In genomic region chr5:158236511-158237335, GRCh38 we compare ENCODE assay signal across 13 cellular contexts.
DNase-seq lines count a peak whose midpoint lies in the region; ATAC-seq and TF ChIP-seq lines count a peak whose summit lies in the region.
"Had no signal": no experiment of that assay in that cellular context is flagged by ENCODE, and none has a peak within 500 bp of the region (broad histone marks: within the 10 kb centered on the region; RNA-seq: fewer than 3 reads in every experiment).

No MANE protein-coding gene starts in this region.

- no peak for TF ChIP-seq CTCF in RWPE2 (IDR thresholded peaks at IDR 0.05; ENCODE audit: poor library complexity, severe bottlenecking)

- H3K27me3 ChIP-seq in RWPE2 (ENCODE audit: insufficient read depth, poor library complexity, severe bottlenecking), result no peaks in the 10 kb centered on the region

- no peaks in the 10 kb centered on the region for H3K4me1 ChIP-seq in RWPE2 (ENCODE audit: insufficient read depth, poor library complexity, severe bottlenecking)

- no peaks in the 10 kb centered on the region for H3K36me3 ChIP-seq in RWPE2 (ENCODE audit: low read depth)

- no peak for DNase-seq in RWPE2 (ENCODE audit: low spot score)
- peak; percentile 44 for DNase-seq in astrocyte of the hippocampus (ENCODE audit: low read depth, low spot score)
- peak; percentile 9 for DNase-seq in iris pigment epithelial cell (ENCODE audit: low read depth)
- no peak for DNase-seq in germinal center (ENCODE audit: low spot score)
- DNase-seq in NCI-H187 (lab: John Stamatoyannopoulos, UW), result no peak
- no peak for DNase-seq in activated CD4-positive, CD25-positive, alpha-beta regulatory T cell treated with anti-CD3 and anti-CD28 coated beads, Interleukin-2, amount 50 U/mL, for 72 hours
- DNase-seq: CD4-positive, CD25-positive, alpha-beta regulatory T cell; Kasumi-1; NCI-H1694 treated with DMSO at 0.1 percent for 48 hours; NCI-H748 treated with DMSO at 0.1 percent for 48 hours; SIG-M5 had no signal

- H3K9me3 ChIP-seq in RWPE2 (ENCODE audit: severe bottlenecking), result no peaks in the 10 kb centered on the region

- ATAC-seq in RWPE2 (ENCODE audit: low read depth), result peak; percentile 29; the same call in 1 of the 3 replicates
- no peak for ATAC-seq in GM21390 (IDR thresholded peaks at IDR 0.05; ENCODE audit: unreplicated experiment)

- H3K4me3 ChIP-seq in RWPE2 (ENCODE audit: severe bottlenecking), result no peak overlapping the region

- H3K27ac ChIP-seq in RWPE2 (ENCODE audit: poor library complexity, severe bottlenecking), result no peak overlapping the region
- H3K27ac ChIP-seq: RWPE1 had no signal

Comparison
In these comparisons a context has a peak if more than half of its experiments do, and no peak if none do; other contexts are left out.
1. DNase-seq: peak in astrocyte of the hippocampus (single experiment) and iris pigment epithelial cell (single experiment); none in RWPE2 (single experiment), germinal center (single experiment), NCI-H187 (0 of 2) and activated CD4-positive, CD25-positive, alpha-beta regulatory T cell treated with anti-CD3 and anti-CD28 coated beads, Interleukin-2, amount 50 U/mL, for 72 hours (single experiment).